Comparison of ENCODE assay signal across 9 cellular contexts in the genomic region with DNA sequence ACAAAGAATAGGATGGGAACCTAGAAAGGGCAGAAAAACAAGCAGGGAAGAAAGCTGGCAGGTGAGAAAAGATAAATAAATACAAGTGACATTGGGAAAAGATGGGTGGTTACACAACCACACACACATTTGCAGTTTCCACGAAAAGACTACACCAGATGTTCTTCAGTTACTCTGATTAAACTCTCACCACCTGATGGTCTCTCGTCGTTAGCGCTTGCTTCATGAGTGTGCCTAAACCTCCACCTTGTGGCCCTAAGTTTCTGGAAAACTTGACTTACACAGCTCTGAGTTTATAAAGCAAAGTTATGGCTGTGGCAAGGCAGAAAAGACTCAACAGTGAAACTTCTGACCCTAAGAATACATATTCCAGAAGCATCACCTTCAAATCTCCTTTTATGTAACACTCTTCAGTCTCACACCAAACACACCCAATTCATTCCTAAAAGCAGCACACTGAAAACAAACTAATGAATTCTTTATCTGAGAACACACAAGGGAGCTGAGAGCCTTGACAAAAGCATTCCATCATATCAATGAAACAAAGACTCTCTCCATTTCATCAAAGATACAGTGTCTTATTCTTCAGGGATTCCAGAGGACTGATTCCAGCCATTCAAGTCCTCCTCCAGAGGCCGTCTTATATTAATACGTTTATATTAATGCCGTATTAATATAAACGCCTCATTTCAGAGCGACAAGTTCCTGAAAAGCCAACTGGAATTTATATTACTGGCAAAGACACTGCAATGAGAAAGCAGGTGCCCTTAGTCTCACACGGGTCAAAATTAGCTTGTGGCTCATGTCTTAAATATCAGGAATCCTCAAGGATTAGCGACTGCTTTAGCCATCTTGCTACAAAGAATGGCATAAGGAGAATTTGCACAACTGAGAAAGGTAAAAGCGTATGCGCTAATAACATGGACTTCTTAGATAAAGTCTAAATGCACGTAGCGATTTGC.
DNase-seq lines count a peak whose midpoint lies in the region; FAIRE-seq and TF ChIP-seq lines count a peak whose summit lies in the region.
"Had no signal": no experiment of that assay in that cellular context is flagged by ENCODE, and none has a peak within 500 bp of the region (broad histone marks: within the 10 kb centered on the region; RNA-seq: fewer than 3 reads in every experiment).

No MANE protein-coding gene starts in this region.

- no peak overlapping the region for H3K4me2 ChIP-seq in keratinocyte (ENCODE audit: control insufficient read depth, extremely low read depth, insufficient read depth, low read depth, low read length)

- H3K36me3 ChIP-seq in keratinocyte (ENCODE audit: control insufficient read depth in 2 of 2, extremely low read depth in 1 of 2, insufficient read depth in 2 of 2, low read length in 2 of 2): peaks cover 17 to 21% of the 10 kb centered on the region in 2 experiments

- dilution Hi-C loops in keratinocyte (cut with MboI; ENCODE audit: extremely low pct_ligation_motif_present, low sequenced_read_pairs): no loop called here

- H4K20me1 ChIP-seq in keratinocyte (ENCODE audit: control insufficient read depth, extremely low read depth, insufficient read depth, low read length): peaks cover 3% of the 10 kb centered on the region

- TF ChIP-seq CTCF in HFFc6 (IDR thresholded peaks at IDR 0.05) (no peak), keratinocyte (optimal IDR thresholded peaks at IDR 0.05 in 1 of 3, IDR thresholded peaks at IDR 0.05 in 1 of 3, conservative IDR thresholded peaks at IDR 0.05 in 1 of 3; ENCODE audit: extremely low read depth in 1 of 3, insufficient read depth in 2 of 3, low read length in 3 of 3) (no peak)

- H3K27ac ChIP-seq in keratinocyte (ENCODE audit: control insufficient read depth, insufficient read depth, low read length) (peak overlapping the region; percentile 32), substantia nigra (ENCODE audit: low read depth, low read length, poor library complexity, severe bottlenecking) (peak overlapping the region; percentile 63)
- H3K27ac ChIP-seq: colonic mucosa, WERI-Rb-1 had no signal

- no peaks in the 10 kb centered on the region; the same call in 1 of the 2 replicates for H3K27me3 Mint-ChIP-seq in HFFc6 (ENCODE audit: insufficient read depth)
- no peaks in the 10 kb centered on the region for H3K27me3 Mint-ChIP-seq in activated naive CD8-positive, alpha-beta T cell treated with anti-CD3 and anti-CD28 coated beads for 36 hours
- H3K27me3 Mint-ChIP-seq in activated CD4-positive, alpha-beta memory T cell treated with anti-CD3 and anti-CD28 coated beads for 36 hours: no peaks in the 10 kb centered on the region

- CTCF ChIA-PET in activated CD4-positive, alpha-beta memory T cell treated with anti-CD3 and anti-CD28 coated beads for 36 hours (lab: Charles Lee): interaction anchor here (0.9 to 5.2 kb wide), 17 partner anchors 11 to 307 kb away, joined by 3 to 48 read pairs (median 7); partner anchors contain the start of gene RNF216

- no peaks in the 10 kb centered on the region for H3K9me1 ChIP-seq in keratinocyte (ENCODE audit: control insufficient read depth, extremely low read depth, insufficient read depth, low read length)

- POLR2A ChIA-PET in activated CD4-positive, alpha-beta memory T cell treated with anti-CD3 and anti-CD28 coated beads for 36 hours (lab: Charles Lee): interaction anchor here (0.5 to 1.7 kb wide), 2 partner anchors 13 to 307 kb away, joined by 3 to 4 read pairs; no protein-coding TSS in a partner anchor

- H3K4me1 ChIP-seq in keratinocyte (ENCODE audit: control insufficient read depth, extremely low read depth, insufficient read depth, low read length): peaks cover 23% of the 10 kb centered on the region
- H3K4me1 ChIP-seq: colonic mucosa had no signal

- no peak overlapping the region for H3K4me3 ChIP-seq in keratinocyte (ENCODE audit: control insufficient read depth in 2 of 3, extremely low read depth in 1 of 3, insufficient read depth in 2 of 3, low read depth in 1 of 3, low read length in 3 of 3)
- H3K4me3 ChIP-seq: colonic mucosa had no signal

- no peaks in the 10 kb centered on the region for H3K27me3 ChIP-seq in keratinocyte (ENCODE audit: control insufficient read depth, extremely low read depth, insufficient read depth, low read length)
- H3K27me3 ChIP-seq: colonic mucosa had no signal

- H3K9me3 Mint-ChIP-seq in HFFc6: no peaks in the 10 kb centered on the region
- no peaks in the 10 kb centered on the region for H3K9me3 Mint-ChIP-seq in activated naive CD8-positive, alpha-beta T cell treated with anti-CD3 and anti-CD28 coated beads for 36 hours
- H3K9me3 Mint-ChIP-seq in activated CD4-positive, alpha-beta memory T cell treated with anti-CD3 and anti-CD28 coated beads for 36 hours: no peaks in the 10 kb centered on the region

- FAIRE-seq in keratinocyte (lab: Jason Lieb, UNC): no peak

- H3K9me3 ChIP-seq in keratinocyte (ENCODE audit: control insufficient read depth, low read depth, low read length): no peaks in the 10 kb centered on the region
- H3K9me3 ChIP-seq: colonic mucosa had no signal

- peaks cover 37% of the 10 kb centered on the region for H3K4me1 Mint-ChIP-seq in HFFc6 (ENCODE audit: low read depth)
- peaks cover 78% of the 10 kb centered on the region for H3K4me1 Mint-ChIP-seq in activated naive CD8-positive, alpha-beta T cell treated with anti-CD3 and anti-CD28 coated beads for 36 hours
- peaks cover 77% of the 10 kb centered on the region for H3K4me1 Mint-ChIP-seq in activated CD4-positive, alpha-beta memory T cell treated with anti-CD3 and anti-CD28 coated beads for 36 hours (ENCODE audit: low read depth)

- H3K4me3 Mint-ChIP-seq in HFFc6: no peak overlapping the region
- no peak overlapping the region for H3K4me3 Mint-ChIP-seq in activated naive CD8-positive, alpha-beta T cell treated with anti-CD3 and anti-CD28 coated beads for 36 hours
- no peak overlapping the region for H3K4me3 Mint-ChIP-seq in activated CD4-positive, alpha-beta memory T cell treated with anti-CD3 and anti-CD28 coated beads for 36 hours

- DNase-seq in HFFc6: no peak
- DNase-seq in activated naive CD8-positive, alpha-beta T cell treated with anti-CD3 and anti-CD28 coated beads for 36 hours: no peak
- no peak for DNase-seq in keratinocyte (ENCODE audit: low read depth, low spot score)
- DNase-seq in substantia nigra (lab: John Stamatoyannopoulos, UW): peak in 2 of 49 donors; percentile 44 to 70
- no peak for DNase-seq in NCI-H446 (lab: John Stamatoyannopoulos, UW)
- no peak for DNase-seq in NCI-H2081 treated with DMSO at 0.1 percent for 48 hours (lab: John Stamatoyannopoulos, UW)
- DNase-seq in activated CD4-positive, alpha-beta memory T cell treated with anti-CD3 and anti-CD28 coated beads for 36 hours: no peak

- H3K36me3 Mint-ChIP-seq in HFFc6 (ENCODE audit: low read depth): peaks cover 22% of the 10 kb centered on the region
- peaks cover 34% of the 10 kb centered on the region for H3K36me3 Mint-ChIP-seq in activated naive CD8-positive, alpha-beta T cell treated with anti-CD3 and anti-CD28 coated beads for 36 hours
- peaks cover 27% of the 10 kb centered on the region for H3K36me3 Mint-ChIP-seq in activated CD4-positive, alpha-beta memory T cell treated with anti-CD3 and anti-CD28 coated beads for 36 hours

- no peak overlapping the region for H2AFZ ChIP-seq in keratinocyte (ENCODE audit: control insufficient read depth, low read length)

- peak overlapping the region; percentile 44 for H3K27ac Mint-ChIP-seq in HFFc6
- peak overlapping the region; percentile 95 for H3K27ac Mint-ChIP-seq in activated naive CD8-positive, alpha-beta T cell treated with anti-CD3 and anti-CD28 coated beads for 36 hours
- no peak overlapping the region for H3K27ac Mint-ChIP-seq in activated CD4-positive, alpha-beta memory T cell treated with anti-CD3 and anti-CD28 coated beads for 36 hours

- H3K9ac ChIP-seq in keratinocyte (ENCODE audit: control insufficient read depth, extremely low read depth, insufficient read depth, low read length): no peak overlapping the region

- H3K79me2 ChIP-seq in keratinocyte (ENCODE audit: control insufficient read depth, insufficient read depth, low read length): no peaks in the 10 kb centered on the region

- intact Hi-C loops in activated CD4-positive, alpha-beta memory T cell treated with anti-CD3 and anti-CD28 coated beads for 36 hours (cut with micrococcal nuclease): loop anchor here (1.0 to 5.0 kb wide), 3 partner anchors 26 to 210 kb away; no protein-coding TSS in a partner anchor
